11 cellular contexts compared by ENCODE assay signal in the genomic region with DNA sequence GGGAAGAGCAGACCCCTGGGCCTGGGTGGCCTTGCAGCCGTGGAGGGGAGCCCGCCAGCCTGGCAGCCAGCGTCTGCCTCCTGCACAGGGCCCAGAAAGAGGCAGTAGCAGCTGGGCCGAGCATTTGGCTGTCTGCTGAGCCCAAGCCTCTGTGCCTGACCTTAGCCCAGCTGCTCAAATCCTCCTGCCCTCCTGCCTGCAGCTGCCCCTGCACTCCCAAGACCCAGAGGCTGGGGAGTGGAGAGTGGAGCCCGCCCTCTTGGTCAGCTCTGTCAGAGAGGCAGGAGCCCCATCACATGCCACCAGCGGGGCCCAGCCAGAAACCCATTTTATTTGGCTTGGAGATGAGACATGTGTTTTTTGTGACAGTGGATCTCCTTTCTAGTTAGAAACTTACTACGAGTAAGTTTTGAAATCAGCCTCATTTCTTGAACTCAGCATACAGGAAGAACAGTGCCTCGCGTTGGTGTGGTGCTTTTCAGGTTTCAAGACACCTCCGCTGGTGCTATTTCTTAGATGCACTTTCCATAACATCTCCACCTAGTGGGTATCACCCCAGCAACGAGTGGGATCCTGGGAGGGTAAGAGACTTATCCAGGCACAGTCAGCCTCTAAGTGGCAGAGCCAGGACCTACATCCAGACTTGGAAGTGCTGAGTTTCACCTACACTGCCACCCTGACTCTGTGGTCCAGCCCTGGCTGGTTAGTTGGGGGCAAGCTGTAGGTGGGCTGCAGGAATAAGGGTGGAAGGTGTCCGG.
DNase-seq lines count a peak whose midpoint lies in the region; TF ChIP-seq lines count a peak whose summit lies in the region.
"Had no signal": no experiment of that assay in that cellular context is flagged by ENCODE, and none has a peak within 500 bp of the region (broad histone marks: within the 10 kb centered on the region; RNA-seq: fewer than 3 reads in every experiment).

No MANE protein-coding gene starts in this region.

- H3K27ac Mint-ChIP-seq in activated naive CD4-positive, alpha-beta T cell treated with anti-CD3 and anti-CD28 coated beads, Interleukin-2, amount 10 ng/mL, durations not matched to agents 7 days and 5 days: peak overlapping the region; percentile 9
- H3K27ac Mint-ChIP-seq in activated naive CD4-positive, alpha-beta T cell treated with anti-CD3 and anti-CD28 coated beads for 36 hours: no peak overlapping the region
- H3K27ac Mint-ChIP-seq: activated T-cell treated with anti-CD3 and anti-CD28 coated beads, Interleukin-2, amount 50 U/mL, for 24 hours had no signal

- H3K4me1 ChIP-seq in adipocyte (ENCODE audit: control insufficient read depth, insufficient read depth, low read length) (peaks cover 66% of the 10 kb centered on the region), transverse colon (peaks cover 0 to 45% (median 28%) of the 10 kb centered on the region in 4 donors), mammary epithelial cell (ENCODE audit: insufficient read depth, low read length) (peaks cover 17% of the 10 kb centered on the region), thyroid gland (peaks cover 0 to 26% of the 10 kb centered on the region in 2 donors)

- peaks cover 3% of the 10 kb centered on the region for H3K27me3 Mint-ChIP-seq in activated naive CD4-positive, alpha-beta T cell treated with anti-CD3 and anti-CD28 coated beads, Interleukin-2, amount 10 ng/mL, durations not matched to agents 7 days and 5 days
- H3K27me3 Mint-ChIP-seq in activated naive CD4-positive, alpha-beta T cell treated with anti-CD3 and anti-CD28 coated beads for 36 hours (ENCODE audit: low read depth): no peaks in the 10 kb centered on the region

- intact Hi-C loops in activated naive CD4-positive, alpha-beta T cell treated with anti-CD3 and anti-CD28 coated beads for 36 hours (cut with micrococcal nuclease): no loop called here
- intact Hi-C loops in transverse colon (cut with DNase I; ENCODE audit: low total_unique reads): no loop called here
- intact Hi-C loops in mammary epithelial cell (cut with micrococcal nuclease): no loop called here
- intact Hi-C loops in thyroid gland (cut with DNase I): no loop called here

- H3K27me3 ChIP-seq in adipocyte (replicated peaks; ENCODE audit: control insufficient read depth, insufficient read depth, low read length): no peaks in the 10 kb centered on the region
- H3K27me3 ChIP-seq in transverse colon: no peaks in the 10 kb centered on the region
- H3K27me3 ChIP-seq in mammary epithelial cell (ENCODE audit: insufficient read depth, low read length): no peaks in the 10 kb centered on the region
- no peaks in the 10 kb centered on the region for H3K27me3 ChIP-seq in thyroid gland

- H3K36me3 ChIP-seq in adipocyte (ENCODE audit: control insufficient read depth, insufficient read depth, low read length, severe bottlenecking): no peaks in the 10 kb centered on the region
- no peaks in the 10 kb centered on the region for H3K36me3 ChIP-seq in transverse colon
- no peaks in the 10 kb centered on the region for H3K36me3 ChIP-seq in mammary epithelial cell (ENCODE audit: insufficient read depth, low read length)
- H3K36me3 ChIP-seq in thyroid gland: no peaks in the 10 kb centered on the region

- TF ChIP-seq EP300 in transverse colon (IDR thresholded peaks at IDR 0.05; ENCODE audit: low read depth): no peak

- H3K27ac ChIP-seq in transverse colon (peak overlapping the region; percentile 56 to 79 (median 76)), mammary epithelial cell (ENCODE audit: insufficient read depth, low read depth, low read length) (no peak overlapping the region), thyroid gland (no peak overlapping the region)

- in situ Hi-C loops in transverse colon (cut with MboI; ENCODE audit: low pct_ligation_motif_present in 1 of 4, low pct_unique_long_range_greater_than_20kb in 1 of 4, low sequenced_read_pairs in 3 of 4): no loop called here
- in situ Hi-C loops in mammary epithelial cell (cut with MboI; ENCODE audit: low sequenced_read_pairs in 2 of 2): no loop called here

- H3K36me3 Mint-ChIP-seq in activated naive CD4-positive, alpha-beta T cell treated with anti-CD3 and anti-CD28 coated beads, Interleukin-2, amount 10 ng/mL, durations not matched to agents 7 days and 5 days: no peaks in the 10 kb centered on the region
- no peaks in the 10 kb centered on the region for H3K36me3 Mint-ChIP-seq in activated naive CD4-positive, alpha-beta T cell treated with anti-CD3 and anti-CD28 coated beads for 36 hours (ENCODE audit: low read depth)

- peak overlapping the region; percentile 85 for H3K9ac ChIP-seq in adipocyte (ENCODE audit: low read length)
- H3K9ac ChIP-seq in mammary epithelial cell (ENCODE audit: insufficient read depth, low read length): no peak overlapping the region

- TF ChIP-seq CTCF in transverse colon (IDR thresholded peaks at IDR 0.05) (no peak), mammary epithelial cell (conservative IDR thresholded peaks at IDR 0.05 in 1 of 2, IDR thresholded peaks at IDR 0.05 in 1 of 2; ENCODE audit: extremely low read depth in 1 of 2, insufficient read depth in 1 of 2, low read depth in 1 of 2, low read length in 2 of 2) (no peak), thyroid gland (IDR thresholded peaks at IDR 0.05) (no peak)

- no peak overlapping the region for H3K4me3 Mint-ChIP-seq in activated naive CD4-positive, alpha-beta T cell treated with anti-CD3 and anti-CD28 coated beads, Interleukin-2, amount 10 ng/mL, durations not matched to agents 7 days and 5 days
- no peak overlapping the region for H3K4me3 Mint-ChIP-seq in activated naive CD4-positive, alpha-beta T cell treated with anti-CD3 and anti-CD28 coated beads for 36 hours
- H3K4me3 Mint-ChIP-seq: activated T-cell treated with anti-CD3 and anti-CD28 coated beads, Interleukin-2, amount 50 U/mL, for 24 hours had no signal

- DNase-seq in activated naive CD4-positive, alpha-beta T cell treated with anti-CD3 and anti-CD28 coated beads, Interleukin-2, amount 10 ng/mL, durations not matched to agents 7 days and 5 days: no peak
- DNase-seq in activated naive CD4-positive, alpha-beta T cell treated with anti-CD3 and anti-CD28 coated beads for 36 hours: no peak
- DNase-seq in adipocyte (ENCODE audit: low read depth): no peak
- peak; percentile 68 for DNase-seq in mesenteric fat pad (ENCODE audit: low spot score)
- DNase-seq in transverse colon: no peak
- DNase-seq in AG08396 (ENCODE audit: low spot score): no peak
- DNase-seq in mammary epithelial cell: no peak
- no peak for DNase-seq in thyroid gland
- DNase-seq: activated T-cell treated with anti-CD3 and anti-CD28 coated beads, Interleukin-2, amount 50 U/mL, for 24 hours; DMS153; NCI-H187 treated with DMSO at 0.1 percent for 48 hours had no signal

- H3K9me3 ChIP-seq in adipocyte (ENCODE audit: control insufficient read depth, low read length) (no peaks in the 10 kb centered on the region), transverse colon (no peaks in the 10 kb centered on the region), mammary epithelial cell (replicated peaks; ENCODE audit: insufficient read depth, low read length) (no peaks in the 10 kb centered on the region), thyroid gland (no peaks in the 10 kb centered on the region)

- H3K9me3 Mint-ChIP-seq in activated naive CD4-positive, alpha-beta T cell treated with anti-CD3 and anti-CD28 coated beads, Interleukin-2, amount 10 ng/mL, durations not matched to agents 7 days and 5 days: no peaks in the 10 kb centered on the region
- no peaks in the 10 kb centered on the region for H3K9me3 Mint-ChIP-seq in activated naive CD4-positive, alpha-beta T cell treated with anti-CD3 and anti-CD28 coated beads for 36 hours
- H3K9me3 Mint-ChIP-seq: activated T-cell treated with anti-CD3 and anti-CD28 coated beads, Interleukin-2, amount 50 U/mL, for 24 hours had no signal

- CTCF ChIA-PET in activated naive CD4-positive, alpha-beta T cell treated with anti-CD3 and anti-CD28 coated beads, Interleukin-2, amount 10 ng/mL, durations not matched to agents 7 days and 5 days (lab: Charles Lee): no interaction called here
- CTCF ChIA-PET in activated naive CD4-positive, alpha-beta T cell treated with anti-CD3 and anti-CD28 coated beads for 36 hours (lab: Charles Lee): no interaction called here
- CTCF ChIA-PET in mammary epithelial cell (lab: Charles Lee; ENCODE audit: low non-redundant PET): no interaction called here

- no peak overlapping the region for H2AFZ ChIP-seq in mammary epithelial cell (ENCODE audit: low read depth, low read length)

- dilution Hi-C loops in mammary epithelial cell (cut with HindIII; ENCODE audit: low sequenced_read_pairs): no loop called here

- BruUV-seq in mammary epithelial cell (replicated peaks; lab: Mats Ljungman, UMichigan): no TSS peak

- H3K79me2 ChIP-seq in mammary epithelial cell (ENCODE audit: insufficient read depth, low read length): no peaks in the 10 kb centered on the region

- H3K4me1 Mint-ChIP-seq in activated naive CD4-positive, alpha-beta T cell treated with anti-CD3 and anti-CD28 coated beads, Interleukin-2, amount 10 ng/mL, durations not matched to agents 7 days and 5 days: no peaks in the 10 kb centered on the region
- no peaks in the 10 kb centered on the region for H3K4me1 Mint-ChIP-seq in activated naive CD4-positive, alpha-beta T cell treated with anti-CD3 and anti-CD28 coated beads for 36 hours (ENCODE audit: low read depth)

- no peak overlapping the region for H3K4me2 ChIP-seq in mammary epithelial cell (ENCODE audit: insufficient read depth, low read depth, low read length)

- peak overlapping the region; percentile 74 for H3K4me3 ChIP-seq in adipocyte (ENCODE audit: low read length)
- no peak overlapping the region for H3K4me3 ChIP-seq in transverse colon
- H3K4me3 ChIP-seq in mammary epithelial cell (replicated peaks in 1 of 3; ENCODE audit: insufficient read depth in 1 of 3, low read depth in 2 of 3, low read length in 3 of 3): no peak overlapping the region
- H3K4me3 ChIP-seq in thyroid gland (replicated peaks in 1 of 3): no peak overlapping the region

- TF ChIP-seq POLR2A in transverse colon (IDR thresholded peaks at IDR 0.05) (no peak), thyroid gland (IDR thresholded peaks at IDR 0.05) (no peak)

- no peaks in the 10 kb centered on the region for H4K20me1 ChIP-seq in mammary epithelial cell (ENCODE audit: insufficient read depth, low read length)

- 70% methylated on average over 12 of the region's 12 CpGs; no CpG with 5 or more reads in 1 of the 2 donors for WGBS in transverse colon (ENCODE audit: low coverage in 1 of 2), 2 donors
- WGBS in mammary epithelial cell (ENCODE audit: low coverage, missing lambda C conversion rate): 78% methylated on average over 7 of the region's 12 CpGs
- 80 to 85% methylated on average over 12 of the region's 12 CpGs for WGBS in thyroid gland, 2 donors

Comparison
In these comparisons a context has a peak if more than half of its experiments do, and no peak if none do; other contexts are left out.
1. H3K27ac ChIP-seq: peak in transverse colon (4 of 4); none in mammary epithelial cell (single experiment) and thyroid gland (0 of 3).